ENCODE assay signal across 10 cellular contexts in genomic region chr5:148320011-148320961, GRCh38. TPM values are rescaled to one million over a fixed set of nuclear protein-coding genes. Genes with fewer than 3 reads are reported as not detected.
DNase-seq lines count a peak whose midpoint lies in the region; ATAC-seq and TF ChIP-seq lines count a peak whose summit lies in the region.
"Not testable (repeated sequence)": the region's sequence is repeated elsewhere in the genome, so short reads cannot be mapped to it uniquely, and the experiment has no call there.
"Had no signal": no experiment of that assay in that cellular context is flagged by ENCODE, and none has a peak within 500 bp of the region (broad histone marks: within the 10 kb centered on the region; RNA-seq: fewer than 3 reads in every experiment).

No MANE protein-coding gene starts in this region.

- peak overlapping the region; percentile 73 for H3K4me3 Mint-ChIP-seq in activated CD8-positive, alpha-beta memory T cell treated with anti-CD3 and anti-CD28 coated beads, Interleukin-2, amount 10 ng/mL, durations not matched to agents 7 days and 5 days
- peak overlapping the region; percentile 72 to 83 (median 81) for H3K4me3 Mint-ChIP-seq in brain

- not testable (repeated sequence) for H3K4me1 Mint-ChIP-seq in activated CD8-positive, alpha-beta memory T cell treated with anti-CD3 and anti-CD28 coated beads, Interleukin-2, amount 10 ng/mL, durations not matched to agents 7 days and 5 days; brain

- H3K9me3 ChIP-seq in NT2/D1 (ENCODE audit: insufficient read depth, low read length); mucosa of descending colon: not testable (repeated sequence)

- peak overlapping the region; percentile 56 for H3K9ac ChIP-seq in NT2/D1 (ENCODE audit: insufficient read length, low read depth)

- H3K27me3 Mint-ChIP-seq in activated CD8-positive, alpha-beta memory T cell treated with anti-CD3 and anti-CD28 coated beads, Interleukin-2, amount 10 ng/mL, durations not matched to agents 7 days and 5 days; brain: not testable (repeated sequence)

- not testable (repeated sequence) for H3K4me1 ChIP-seq in NT2/D1 (ENCODE audit: insufficient read depth, insufficient read length); mucosa of descending colon (ENCODE audit: low read depth)

- not testable (repeated sequence) for DNase-seq in H7; fibroblast of the aortic adventitia (ENCODE audit: low read depth)
- DNase-seq in NT2/D1 (ENCODE audit: low read depth, low spot score) (peak; percentile 2), mucosa of descending colon (peak; percentile 19 to 39 (median 33))
- DNase-seq in activated CD8-positive, alpha-beta memory T cell treated with anti-CD3 and anti-CD28 coated beads, Interleukin-2, amount 10 ng/mL, durations not matched to agents 7 days and 5 days: peak; percentile 42
- peak in 2 of 3 donors; percentile 2 to 10 for DNase-seq in stimulated activated CD4-positive, alpha-beta T cell treated with anti-CD3 and anti-CD28 coated beads, Interleukin-12 subunit alpha, Interleukin-12 subunit beta, amount 100 ng/mL, for 48 hours (ENCODE audit: low read depth in 2 of 3, low spot score in 1 of 3)

- intact Hi-C loops in mucosa of descending colon (cut with DNase I, micrococcal nuclease): not testable (repeated sequence)

- H3K27ac Mint-ChIP-seq in activated CD8-positive, alpha-beta memory T cell treated with anti-CD3 and anti-CD28 coated beads, Interleukin-2, amount 10 ng/mL, durations not matched to agents 7 days and 5 days: not testable (repeated sequence)
- H3K27ac Mint-ChIP-seq in brain: peak overlapping the region in 3 of 5 experiments; percentile 46 to 93 (median 80)

- not testable (repeated sequence) for H3K36me3 ChIP-seq in H7 (replicated peaks; ENCODE audit: control insufficient read depth, insufficient read depth, low read length); NT2/D1 (ENCODE audit: insufficient read depth, insufficient read length, low read length); mucosa of descending colon (ENCODE audit: low read depth)

- H3K4me3 ChIP-seq in H7 (ENCODE audit: insufficient read depth, low read depth, low read length): peak overlapping the region; percentile 43
- peak overlapping the region; percentile 51 for H3K4me3 ChIP-seq in NT2/D1 (ENCODE audit: insufficient read length, low read depth)
- H3K4me3 ChIP-seq in fibroblast of the aortic adventitia (ENCODE audit: low read depth, low read length): peak overlapping the region; percentile 38
- not testable (repeated sequence) for H3K4me3 ChIP-seq in mucosa of descending colon

- CTCF ChIA-PET in activated CD8-positive, alpha-beta memory T cell treated with anti-CD3 and anti-CD28 coated beads, Interleukin-2, amount 10 ng/mL, durations not matched to agents 7 days and 5 days (lab: Charles Lee): not testable (repeated sequence)

- H3K36me3 Mint-ChIP-seq in activated CD8-positive, alpha-beta memory T cell treated with anti-CD3 and anti-CD28 coated beads, Interleukin-2, amount 10 ng/mL, durations not matched to agents 7 days and 5 days; brain: not testable (repeated sequence)

- not testable (repeated sequence) for H3K27me3 ChIP-seq in H7 (ENCODE audit: control insufficient read depth, insufficient read depth, low read length); NT2/D1 (ENCODE audit: insufficient read depth, insufficient read length)

- ATAC-seq in activated CD8-positive, alpha-beta memory T cell treated with anti-CD3 and anti-CD28 coated beads, Interleukin-2, amount 10 ng/mL, durations not matched to agents 7 days and 5 days; mucosa of descending colon: not testable (repeated sequence)

- not testable (repeated sequence) for TF ChIP-seq CTCF in brain (conservative IDR thresholded peaks at IDR 0.05); fibroblast of the aortic adventitia (IDR thresholded peaks at IDR 0.05; ENCODE audit: insufficient read depth, low read length); mucosa of descending colon (IDR thresholded peaks at IDR 0.05)

- H3K9me3 Mint-ChIP-seq in activated CD8-positive, alpha-beta memory T cell treated with anti-CD3 and anti-CD28 coated beads, Interleukin-2, amount 10 ng/mL, durations not matched to agents 7 days and 5 days (ENCODE audit: low read depth): not testable (repeated sequence)
- H3K9me3 Mint-ChIP-seq in brain: peaks cover 3 to 12% (median 5%) of the 10 kb centered on the region in 5 experiments

RNA-seq across cellular contexts. Expression of gene SPINK7, which starts 8.1 kb away (rescaled TPM):
- not detected in 2 replicates for total RNA-seq in H7 (2014; rRNA removed; shearing (Covaris generic))
- not detected for total RNA-seq in activated CD8-positive, alpha-beta memory T cell treated with anti-CD3 and anti-CD28 coated beads, Interleukin-2, amount 10 ng/mL, durations not matched to agents 7 days and 5 days
- not detected for polyA plus RNA-seq in brain (ENCODE audit: insufficient read depth, low read depth, low replicate concordance)
- total RNA-seq in fibroblast of the aortic adventitia (ENCODE audit: low replicate concordance): 0.41 TPM in 1 of 2 replicates, not detected in the other
- total RNA-seq in mucosa of descending colon: not detected
- total RNA-seq: kidney, NCI-H460 had no signal

RNA-seq across cellular contexts. Expression of gene SPINK9, which starts 15.1 kb away (rescaled TPM):
- not detected in 2 replicates for total RNA-seq in H7 (2014; rRNA removed; shearing (Covaris generic))
- total RNA-seq in activated CD8-positive, alpha-beta memory T cell treated with anti-CD3 and anti-CD28 coated beads, Interleukin-2, amount 10 ng/mL, durations not matched to agents 7 days and 5 days: not detected
- not detected for polyA plus RNA-seq in brain (ENCODE audit: insufficient read depth, low read depth, low replicate concordance)
- not detected in 2 replicates for total RNA-seq in fibroblast of the aortic adventitia (ENCODE audit: low replicate concordance)
- total RNA-seq in mucosa of descending colon: not detected
- total RNA-seq: esophagus mucosa, kidney, NCI-H460 had no signal

RNA-seq across cellular contexts. Expression of gene SPINK13, which starts 51.7 kb away (rescaled TPM):
- not detected in 2 replicates for total RNA-seq in H7 (2014; rRNA removed; shearing (Covaris generic))
- not detected for total RNA-seq in activated CD8-positive, alpha-beta memory T cell treated with anti-CD3 and anti-CD28 coated beads, Interleukin-2, amount 10 ng/mL, durations not matched to agents 7 days and 5 days
- not detected for polyA plus RNA-seq in brain (ENCODE audit: insufficient read depth, low read depth, low replicate concordance)
- total RNA-seq in fibroblast of the aortic adventitia (ENCODE audit: low replicate concordance): not detected in 2 replicates
- total RNA-seq in mucosa of descending colon: not detected
- total RNA-seq: esophagus mucosa had no signal
